Comparison of ENCODE assay signal across 1 cellular context in genomic region chr21:39379986-39380891, GRCh38.
TF ChIP-seq lines count a peak whose summit lies in the region.

No MANE protein-coding gene starts in this region.

TF ChIP-seq in HepG2, 621 proteins besides CTCF, POLR2A, EP300 and RAD21 (continued from another document and continues in another):
- TF ChIP-seq ZHX1 (CRISPR knock-in tag; IDR thresholded peaks at IDR 0.05; ENCODE audit: low read depth) (no peak), SRY (CRISPR knock-in tag; IDR thresholded peaks at IDR 0.05) (no peak), ZNF720 (CRISPR knock-in tag; IDR thresholded peaks at IDR 0.05) (no peak), TCF12 (IDR thresholded peaks at IDR 0.05) (no peak), TCF12 (CRISPR knock-in tag; IDR thresholded peaks at IDR 0.05) (no peak), PHF8 (CRISPR knock-in tag; IDR thresholded peaks at IDR 0.05) (peak; percentile 73), NFE2 (CRISPR knock-in tag; IDR thresholded peaks at IDR 0.05) (no peak), TIGD3 (CRISPR knock-in tag; IDR thresholded peaks at IDR 0.05; ENCODE audit: borderline replicate concordance) (no peak), PCBP1 (IDR thresholded peaks at IDR 0.05; ENCODE audit: borderline replicate concordance, low read depth, low read length) (no peak), CBX5 (CRISPR knock-in tag; IDR thresholded peaks at IDR 0.05; ENCODE audit: borderline replicate concordance) (no peak; the same call in 1 of the 2 replicates), MED8 (CRISPR knock-in tag; IDR thresholded peaks at IDR 0.05; ENCODE audit: insufficient replicate concordance) (no peak), ATRX (CRISPR knock-in tag; IDR thresholded peaks at IDR 0.05; ENCODE audit: borderline replicate concordance) (no peak), ZNF609 (CRISPR knock-in tag; IDR thresholded peaks at IDR 0.05; ENCODE audit: borderline replicate concordance) (no peak), MEIS2 (CRISPR knock-in tag; IDR thresholded peaks at IDR 0.05) (0 out of 2 replicates have a peak, but pooled peaks have one; percentile 33), CERS6 (CRISPR knock-in tag; IDR thresholded peaks at IDR 0.05) (no peak), MIXL1 (CRISPR knock-in tag; IDR thresholded peaks at IDR 0.05) (0 out of 2 replicates have a peak, but pooled peaks have one; percentile 4), ZNF687 (CRISPR knock-in tag; IDR thresholded peaks at IDR 0.05) (peak; percentile 87), ZKSCAN8 (CRISPR knock-in tag; IDR thresholded peaks at IDR 0.05; ENCODE audit: borderline replicate concordance) (no peak), ZNF143 (CRISPR knock-in tag; IDR thresholded peaks at IDR 0.05) (no peak), ZNF546 (CRISPR knock-in tag; conservative IDR thresholded peaks at IDR 0.05) (no peak; the same call in 1 of the 2 replicates), ZNF781 (CRISPR knock-in tag; IDR thresholded peaks at IDR 0.05; ENCODE audit: borderline replicate concordance, not compliant biosample characterization) (no peak), NKX3-1 (CRISPR knock-in tag; IDR thresholded peaks at IDR 0.05) (0 out of 2 replicates have a peak, but pooled peaks have one; percentile 31), ZNF414 (CRISPR knock-in tag; IDR thresholded peaks at IDR 0.05) (0 out of 2 replicates have a peak, but pooled peaks have one; percentile 68), HES4 (CRISPR knock-in tag; IDR thresholded peaks at IDR 0.05; ENCODE audit: borderline replicate concordance) (peak; percentile 47; the same call in 1 of the 2 replicates), ZNF484 (CRISPR knock-in tag; IDR thresholded peaks at IDR 0.05; ENCODE audit: borderline replicate concordance, low read depth) (no peak), ZNF549 (CRISPR knock-in tag; IDR thresholded peaks at IDR 0.05) (no peak), CBFB (CRISPR knock-in tag; IDR thresholded peaks at IDR 0.05) (no peak), GLI4 (CRISPR knock-in tag; IDR thresholded peaks at IDR 0.05; ENCODE audit: borderline replicate concordance) (no peak), MXD3 (CRISPR knock-in tag; IDR thresholded peaks at IDR 0.05) (peak; percentile 57; the same call in 1 of the 2 replicates), ZNF710 (CRISPR knock-in tag; IDR thresholded peaks at IDR 0.05; ENCODE audit: borderline replicate concordance) (peak; percentile 47; the same call in 1 of the 2 replicates), ZNF747 (CRISPR knock-in tag; IDR thresholded peaks at IDR 0.05; ENCODE audit: borderline replicate concordance) (no peak), FUBP1 (CRISPR knock-in tag; IDR thresholded peaks at IDR 0.05; ENCODE audit: borderline replicate concordance) (no peak), ZNF256 (CRISPR knock-in tag; conservative IDR thresholded peaks at IDR 0.05) (no peak), ZBTB38 (CRISPR knock-in tag; IDR thresholded peaks at IDR 0.05) (no peak), CSRNP1 (CRISPR knock-in tag; IDR thresholded peaks at IDR 0.05) (no peak), GTF3A (CRISPR knock-in tag; conservative IDR thresholded peaks at IDR 0.05) (no peak), ZSCAN9 (CRISPR knock-in tag; IDR thresholded peaks at IDR 0.05; ENCODE audit: borderline replicate concordance) (peak; percentile 24; the same call in 1 of the 2 replicates), ZNF703 (CRISPR knock-in tag; IDR thresholded peaks at IDR 0.05; ENCODE audit: borderline replicate concordance) (no peak), MAFG (CRISPR knock-in tag; IDR thresholded peaks at IDR 0.05) (no peak)
